Comparison of ENCODE assay signal across 9 cellular contexts in genomic region chr17:1110524-1110843, GRCh38.
DNase-seq lines count a peak whose midpoint lies in the region; ATAC-seq and TF ChIP-seq lines count a peak whose summit lies in the region.
"Had no signal": no experiment of that assay in that cellular context is flagged by ENCODE, and none has a peak within 500 bp of the region (broad histone marks: within the 10 kb centered on the region; RNA-seq: fewer than 3 reads in every experiment).

No MANE protein-coding gene starts in this region.

- peak overlapping the region; percentile 88 for H2BK5ac ChIP-seq in IMR-90 (ENCODE audit: low read depth, low read length, poor library complexity, severe bottlenecking)

- H2AK9ac ChIP-seq in IMR-90 (replicated peaks; ENCODE audit: low read depth, low read length, poor library complexity): peak overlapping the region; percentile 97

- no peak for TF ChIP-seq CTCF in IMR-90 (conservative IDR thresholded peaks at IDR 0.05; ENCODE audit: low read depth, low read length)
- TF ChIP-seq CTCF in WTC11 (IDR thresholded peaks at IDR 0.05): no peak

- no peaks in the 10 kb centered on the region for H3K36me3 Mint-ChIP-seq in WTC11
- no peaks in the 10 kb centered on the region for H3K36me3 Mint-ChIP-seq in stimulated activated effector memory CD8-positive, alpha-beta T cell treated with anti-CD3 and anti-CD28 coated beads, Interleukin-12 subunit alpha, Interleukin-12 subunit beta, amount 100 ng/mL, for 72 hours

- no peak overlapping the region; the same call in 1 of the 2 replicates for H4K5ac ChIP-seq in IMR-90 (ENCODE audit: low read depth, low read length)

- H3K4me1 ChIP-seq in IMR-90 (ENCODE audit: control insufficient read depth, insufficient read depth, low read length): peaks cover 33% of the 10 kb centered on the region
- H3K4me1 ChIP-seq in iPS-15b (ENCODE audit: control insufficient read depth, insufficient read depth, low read length): peaks cover 5% of the 10 kb centered on the region

- H3K4me3 ChIP-seq in IMR-90 (ENCODE audit: insufficient read depth, low read depth, low read length) (no peak overlapping the region), iPS-15b (ENCODE audit: low read depth, low read length) (peak overlapping the region; percentile 22)

- TF ChIP-seq RAD21 in IMR-90 (IDR thresholded peaks at IDR 0.05; ENCODE audit: low read length): no peak

- peaks cover 16% of the 10 kb centered on the region for H3K9me1 ChIP-seq in IMR-90 (ENCODE audit: insufficient read depth, low read length)

- CTCF ChIA-PET in IMR-90 (lab: Yijun Ruan, JAX) (no interaction called here), WTC11 (lab: Charles Lee) (interaction anchor here (0.5 to 4.4 kb wide), 15 partner anchors 10 to 306 kb away, joined by 3 to 46 read pairs (median 4); partner anchors contain the start of gene TIMM22)

- H4K20me1 ChIP-seq in IMR-90 (ENCODE audit: insufficient read depth, low read length): peaks cover 24% of the 10 kb centered on the region

- H3K56ac ChIP-seq in IMR-90 (ENCODE audit: extremely low read depth, insufficient read depth, low read length): no peak overlapping the region

- WGBS in IMR-90 (ENCODE audit: extremely low coverage in 2 of 2, insufficient read length in 1 of 2), 2 experiments: no CpG with 5 or more reads among the region's 4 CpGs

- in situ Hi-C loops in IMR-90 (cut with MboI; ENCODE audit: low sequenced_read_pairs): no loop called here

- no peak overlapping the region for H3K9ac ChIP-seq in IMR-90 (ENCODE audit: low read depth, low read length)
- no peak overlapping the region for H3K9ac ChIP-seq in iPS-15b (ENCODE audit: low read depth, low read length)

- no peak for ATAC-seq in IMR-90 (ENCODE audit: low read depth)
- ATAC-seq in WTC11: no peak
- ATAC-seq in stimulated activated effector memory CD8-positive, alpha-beta T cell treated with anti-CD3 and anti-CD28 coated beads, Interleukin-12 subunit alpha, Interleukin-12 subunit beta, amount 100 ng/mL, for 72 hours: no peak
- no peak for ATAC-seq in GM18519 (IDR thresholded peaks at IDR 0.05; ENCODE audit: low FRiP score, unreplicated experiment)

- H2AK5ac ChIP-seq in IMR-90 (ENCODE audit: low read depth, low read length): peak overlapping the region; percentile 96

- no peak for TF ChIP-seq POLR2A in IMR-90 (IDR thresholded peaks at IDR 0.05; ENCODE audit: low read depth, low read length)

- H3K79me1 ChIP-seq in IMR-90 (ENCODE audit: low read depth in 1 of 2, low read length in 2 of 2): peaks cover 9 to 64% of the 10 kb centered on the region in 2 experiments

- no peaks in the 10 kb centered on the region for H3K27me3 ChIP-seq in IMR-90 (ENCODE audit: control insufficient read depth, insufficient read depth, low read length)
- peaks cover 4% of the 10 kb centered on the region for H3K27me3 ChIP-seq in iPS-15b (ENCODE audit: control insufficient read depth, insufficient read depth, low read length)

- H3K18ac ChIP-seq in IMR-90 (ENCODE audit: low read depth, low read length): no peak overlapping the region

- intact Hi-C loops in IMR-90 (cut with micrococcal nuclease): no loop called here

- H2BK20ac ChIP-seq in IMR-90 (ENCODE audit: low read depth, low read length): peak overlapping the region; percentile 86; the same call in 1 of the 2 replicates

- no peak overlapping the region for H3K4me2 ChIP-seq in IMR-90 (ENCODE audit: low read depth, low read length)

- dilution Hi-C loops in IMR-90 (cut with HindIII; ENCODE audit: low sequenced_read_pairs, unreplicated experiment): no loop called here

- POLR2A ChIA-PET in IMR-90 (lab: Charles Lee; ENCODE audit: unreplicated experiment): no interaction called here
- POLR2A ChIA-PET in WTC11 (lab: Charles Lee): no interaction called here

- H2BK120ac ChIP-seq in IMR-90 (ENCODE audit: low read depth, low read length): peak overlapping the region; percentile 92

- H3K9me3 ChIP-seq in IMR-90 (ENCODE audit: control insufficient read depth, insufficient read depth, low read length) (no peaks in the 10 kb centered on the region), iPS-15b (ENCODE audit: control insufficient read depth, insufficient read depth, low read length) (no peaks in the 10 kb centered on the region)

- H3K4ac ChIP-seq in IMR-90 (ENCODE audit: low read depth, low read length): peak overlapping the region; percentile 87

- peaks cover 43% of the 10 kb centered on the region for H3K4me1 Mint-ChIP-seq in WTC11
- peaks cover 65% of the 10 kb centered on the region for H3K4me1 Mint-ChIP-seq in stimulated activated effector memory CD8-positive, alpha-beta T cell treated with anti-CD3 and anti-CD28 coated beads, Interleukin-12 subunit alpha, Interleukin-12 subunit beta, amount 100 ng/mL, for 72 hours

- H3K9me3 Mint-ChIP-seq in WTC11: no peaks in the 10 kb centered on the region
- no peaks in the 10 kb centered on the region for H3K9me3 Mint-ChIP-seq in stimulated activated effector memory CD8-positive, alpha-beta T cell treated with anti-CD3 and anti-CD28 coated beads, Interleukin-12 subunit alpha, Interleukin-12 subunit beta, amount 100 ng/mL, for 72 hours

- peak overlapping the region; percentile 95 for H3K23ac ChIP-seq in IMR-90 (ENCODE audit: low read depth, low read length)

- H4K8ac ChIP-seq in IMR-90 (ENCODE audit: low read depth in 2 of 2, low read length in 2 of 2): peak overlapping the region; percentile 43 to 80; a peak in 3 of 4 replicates

- no TSS peak for BruUV-seq in IMR-90 (replicated peaks; lab: Mats Ljungman, UMichigan)

- H3K14ac ChIP-seq in IMR-90 (replicated peaks; ENCODE audit: low read depth, low read length): peak overlapping the region; percentile 43

- H3K4me3 Mint-ChIP-seq in WTC11: peak overlapping the region; percentile 60
- peak overlapping the region; percentile 81 for H3K4me3 Mint-ChIP-seq in stimulated activated effector memory CD8-positive, alpha-beta T cell treated with anti-CD3 and anti-CD28 coated beads, Interleukin-12 subunit alpha, Interleukin-12 subunit beta, amount 100 ng/mL, for 72 hours

- peak overlapping the region; percentile 77; the same call in 1 of the 3 replicates for H2BK15ac ChIP-seq in IMR-90 (ENCODE audit: low read depth, low read length)

- H3K27ac Mint-ChIP-seq in WTC11: no peak overlapping the region
- peak overlapping the region; percentile 91 for H3K27ac Mint-ChIP-seq in stimulated activated effector memory CD8-positive, alpha-beta T cell treated with anti-CD3 and anti-CD28 coated beads, Interleukin-12 subunit alpha, Interleukin-12 subunit beta, amount 100 ng/mL, for 72 hours

- peak overlapping the region; percentile 86 for H4K91ac ChIP-seq in IMR-90 (ENCODE audit: insufficient read depth, low read depth, low read length)

- H3K36me3 ChIP-seq in IMR-90 (ENCODE audit: control insufficient read depth, insufficient read depth, low read length) (peaks cover 3% of the 10 kb centered on the region; the same call in 1 of the 2 replicates), iPS-15b (ENCODE audit: control insufficient read depth, insufficient read depth, low read length) (no peaks in the 10 kb centered on the region)

- peaks cover 12% of the 10 kb centered on the region for H3K27me3 Mint-ChIP-seq in WTC11 (ENCODE audit: low read depth)

- DNase-seq in IMR-90 (no peak), WTC11 (ENCODE audit: low spot score) (no peak), NCI-H1417 treated with DMSO at 0.1 percent for 48 hours (lab: John Stamatoyannopoulos, UW) (no peak), H4 (ENCODE audit: low spot score) (no peak), HuH-7.5 (ENCODE audit: low spot score) (no peak)
- DNase-seq in stimulated activated effector memory CD8-positive, alpha-beta T cell treated with anti-CD3 and anti-CD28 coated beads, Interleukin-12 subunit alpha, Interleukin-12 subunit beta, amount 100 ng/mL, for 72 hours (ENCODE audit: low spot score in 2 of 2): no peak
- DNase-seq: activated effector memory CD4-positive, alpha-beta T cell treated with Interleukin-2 at 50 U/mL for 16 hours had no signal

- H3K27ac ChIP-seq in IMR-90 (ENCODE audit: insufficient read depth, low read length): peak overlapping the region; percentile 44; the same call in 1 of the 2 replicates

- no peak overlapping the region for H2AFZ ChIP-seq in IMR-90 (replicated peaks; ENCODE audit: low read length, poor library complexity)

TF ChIP-seq in IMR-90, 13 proteins besides CTCF, POLR2A, EP300 and RAD21:
- TF ChIP-seq CEBPB (IDR thresholded peaks at IDR 0.05; ENCODE audit: low read depth, low read length): no peak
- no peak for TF ChIP-seq ELK1 (IDR thresholded peaks at IDR 0.05; ENCODE audit: borderline replicate concordance, low read depth, low read length)

TF ChIP-seq in WTC11, 78 proteins besides CTCF, POLR2A, EP300 and RAD21 (continues in another document):
- TF ChIP-seq TEAD4 (CRISPR knock-in tag; IDR thresholded peaks at IDR 0.05) (no peak), ZNF232 (CRISPR knock-in tag; IDR thresholded peaks at IDR 0.05) (no peak), GTF2I (CRISPR knock-in tag; conservative IDR thresholded peaks at IDR 0.05) (no peak), ATF1 (CRISPR knock-in tag; IDR thresholded peaks at IDR 0.05) (no peak), ZBTB21 (CRISPR knock-in tag; IDR thresholded peaks at IDR 0.05; ENCODE audit: borderline replicate concordance) (no peak), USF1 (CRISPR knock-in tag; IDR thresholded peaks at IDR 0.05) (no peak), TCF7 (CRISPR knock-in tag; IDR thresholded peaks at IDR 0.05; ENCODE audit: low read depth) (no peak), ZNF512 (CRISPR knock-in tag; IDR thresholded peaks at IDR 0.05; ENCODE audit: borderline replicate concordance) (no peak), ATF3 (CRISPR knock-in tag; conservative IDR thresholded peaks at IDR 0.05) (no peak)
